ENCODE assay signal across 2 cellular contexts in genomic region chr5:19018822-19019221, GRCh38.
TF ChIP-seq lines count a peak whose summit lies in the region.

No MANE protein-coding gene starts in this region.

TF ChIP-seq in GM23338, 12 proteins besides CTCF, POLR2A, EP300 and RAD21 (continued from another document):
- TF ChIP-seq REST (IDR thresholded peaks at IDR 0.05; ENCODE audit: unreplicated experiment) (no peak), NANOG (IDR thresholded peaks at IDR 0.05; ENCODE audit: borderline replicate concordance) (no peak), EZH2 (IDR thresholded peaks at IDR 0.05; ENCODE audit: low read depth, unreplicated experiment) (no peak)

TF ChIP-seq in WTC11, 78 proteins besides CTCF, POLR2A, EP300 and RAD21 (continued from another document):
- TF ChIP-seq ZNF281 (CRISPR knock-in tag; IDR thresholded peaks at IDR 0.05) (no peak), MLX (CRISPR knock-in tag; IDR thresholded peaks at IDR 0.05) (no peak), NFYB (CRISPR knock-in tag; conservative IDR thresholded peaks at IDR 0.05; ENCODE audit: low read depth) (no peak), EMX1 (CRISPR knock-in tag; IDR thresholded peaks at IDR 0.05) (no peak), ZNF532 (CRISPR knock-in tag; IDR thresholded peaks at IDR 0.05; ENCODE audit: borderline replicate concordance) (no peak), JAZF1 (CRISPR knock-in tag; IDR thresholded peaks at IDR 0.05) (no peak), ZNF317 (CRISPR knock-in tag; IDR thresholded peaks at IDR 0.05; ENCODE audit: borderline replicate concordance, low read depth) (no peak), ZNF219 (CRISPR knock-in tag; IDR thresholded peaks at IDR 0.05; ENCODE audit: borderline replicate concordance) (no peak), CREM (CRISPR knock-in tag; IDR thresholded peaks at IDR 0.05) (no peak), CDX4 (CRISPR knock-in tag; IDR thresholded peaks at IDR 0.05; ENCODE audit: borderline replicate concordance) (no peak), ETV6 (CRISPR knock-in tag; IDR thresholded peaks at IDR 0.05) (no peak), PREB (CRISPR knock-in tag; IDR thresholded peaks at IDR 0.05; ENCODE audit: borderline replicate concordance) (no peak)
